Comparison of ENCODE assay signal across 8 cellular contexts in the genomic region with DNA sequence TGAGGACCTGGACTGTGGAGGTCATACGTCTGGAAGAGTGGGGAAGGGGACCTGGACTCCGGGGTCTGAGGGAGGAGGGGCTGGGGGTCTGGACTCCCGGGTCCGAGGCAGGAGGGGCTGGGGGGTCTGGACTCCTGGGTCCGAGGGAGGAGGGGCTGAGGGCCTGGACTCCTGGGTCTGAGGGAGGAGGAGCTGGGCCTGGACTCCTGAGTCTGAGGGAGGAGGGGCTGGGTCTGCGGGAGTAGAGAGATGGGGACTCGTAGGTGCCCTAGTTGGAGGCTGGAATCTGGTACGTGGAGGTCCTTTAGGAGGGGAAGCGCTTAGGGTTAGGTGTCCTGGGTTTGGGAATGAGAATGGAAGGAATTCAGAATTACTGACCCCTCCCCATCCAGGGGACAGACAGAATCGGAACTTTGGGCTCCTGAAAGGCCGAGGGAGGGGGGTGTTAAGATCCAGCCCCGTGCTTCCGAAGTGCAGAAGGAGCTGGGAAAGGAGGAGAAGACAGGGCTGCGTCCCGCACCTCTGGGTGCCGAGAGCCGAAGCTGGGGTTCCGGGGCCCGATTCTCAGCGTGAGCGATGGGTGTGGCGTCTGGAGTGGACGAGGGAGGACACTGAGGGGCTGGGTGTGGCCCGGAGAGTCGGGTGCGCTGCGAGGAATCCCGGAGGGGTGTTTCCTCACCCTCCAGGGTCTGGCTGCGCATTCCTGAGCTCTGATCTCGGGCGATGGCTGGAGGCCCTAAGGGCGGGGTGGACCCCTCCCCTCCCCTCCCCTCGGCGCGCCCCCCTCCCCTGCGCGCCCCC. TPM values are rescaled to one million over a fixed set of nuclear protein-coding genes. Genes with fewer than 3 reads are reported as not detected.
DNase-seq lines count a peak whose midpoint lies in the region; ATAC-seq and TF ChIP-seq lines count a peak whose summit lies in the region.

No MANE protein-coding gene starts in this region.

- no peak for TF ChIP-seq CTCF in chondrocyte (IDR thresholded peaks at IDR 0.05)

- peaks cover 38% of the 10 kb centered on the region for H3K4me1 Mint-ChIP-seq in chondrocyte (ENCODE audit: low read depth)
- peaks cover 57% of the 10 kb centered on the region for H3K4me1 Mint-ChIP-seq in stimulated activated effector memory CD8-positive, alpha-beta T cell treated with anti-CD3 and anti-CD28 coated beads, Interleukin-12 subunit alpha, Interleukin-12 subunit beta, amount 100 ng/mL, for 72 hours

- no peak for ATAC-seq in stimulated activated effector memory CD8-positive, alpha-beta T cell treated with anti-CD3 and anti-CD28 coated beads, Interleukin-12 subunit alpha, Interleukin-12 subunit beta, amount 100 ng/mL, for 72 hours
- ATAC-seq in GM21619 (IDR thresholded peaks at IDR 0.05; ENCODE audit: unreplicated experiment) (no peak), HG02970 (IDR thresholded peaks at IDR 0.05; ENCODE audit: low FRiP score, unreplicated experiment) (no peak)

- peak overlapping the region; percentile 96 for H3K4me3 Mint-ChIP-seq in chondrocyte (ENCODE audit: unreplicated experiment)
- peak overlapping the region; percentile 98 for H3K4me3 Mint-ChIP-seq in stimulated activated effector memory CD8-positive, alpha-beta T cell treated with anti-CD3 and anti-CD28 coated beads, Interleukin-12 subunit alpha, Interleukin-12 subunit beta, amount 100 ng/mL, for 72 hours

- H3K36me3 Mint-ChIP-seq in chondrocyte (ENCODE audit: low read depth) = peaks cover 12% of the 10 kb centered on the region
- H3K36me3 Mint-ChIP-seq in stimulated activated effector memory CD8-positive, alpha-beta T cell treated with anti-CD3 and anti-CD28 coated beads, Interleukin-12 subunit alpha, Interleukin-12 subunit beta, amount 100 ng/mL, for 72 hours = peaks cover 69% of the 10 kb centered on the region

- no peaks in the 10 kb centered on the region for H3K9me3 Mint-ChIP-seq in chondrocyte (ENCODE audit: low read depth)
- no peaks in the 10 kb centered on the region for H3K9me3 Mint-ChIP-seq in stimulated activated effector memory CD8-positive, alpha-beta T cell treated with anti-CD3 and anti-CD28 coated beads, Interleukin-12 subunit alpha, Interleukin-12 subunit beta, amount 100 ng/mL, for 72 hours

- no peaks in the 10 kb centered on the region for H3K27me3 Mint-ChIP-seq in chondrocyte (ENCODE audit: low read depth)

- H3K27ac Mint-ChIP-seq in chondrocyte (ENCODE audit: unreplicated experiment) = peak overlapping the region; percentile 98
- H3K27ac Mint-ChIP-seq in stimulated activated effector memory CD8-positive, alpha-beta T cell treated with anti-CD3 and anti-CD28 coated beads, Interleukin-12 subunit alpha, Interleukin-12 subunit beta, amount 100 ng/mL, for 72 hours = peak overlapping the region; percentile 100

- DNase-seq in NCI-H2227 (lab: John Stamatoyannopoulos, UW; ENCODE audit: unreplicated experiment) = peak; percentile 81
- no peak for DNase-seq in NCI-H2227 treated with DMSO at 0.1 percent for 48 hours (lab: John Stamatoyannopoulos, UW)
- DNase-seq in T-helper 1 cell = peak; percentile 30 to 50 (median 47)
- peak; percentile 90 for DNase-seq in chondrocyte (ENCODE audit: low spot score)
- peak; percentile 82 for DNase-seq in left kidney (ENCODE audit: low read depth, low spot score)
- DNase-seq in stimulated activated effector memory CD8-positive, alpha-beta T cell treated with anti-CD3 and anti-CD28 coated beads, Interleukin-12 subunit alpha, Interleukin-12 subunit beta, amount 100 ng/mL, for 72 hours (ENCODE audit: low spot score in 2 of 2) = peak in 1 of 2 donors; percentile 70

RNA-seq across cellular contexts. Expression of a gene that starts 0.6 kb away (rescaled TPM):
- 184 to 293 TPM (median 292 TPM) in 3 replicates for total RNA-seq in chondrocyte

RNA-seq across cellular contexts. Expression of a gene that starts 13.7 kb away (rescaled TPM):
- total RNA-seq in chondrocyte = 0.15 to 0.56 TPM in 2 of 3 replicates, not detected in the other

RNA-seq across cellular contexts. Expression of a gene that starts 40.8 kb away (rescaled TPM):
- not detected in 3 replicates for total RNA-seq in chondrocyte

RNA-seq across cellular contexts. Expression of a gene that starts 44.2 kb away (rescaled TPM):
- not detected in 3 replicates for total RNA-seq in chondrocyte
